8 cellular contexts compared by ENCODE assay signal in genomic region chr1:51519048-51519856, GRCh38. TPM values are rescaled to one million over a fixed set of nuclear protein-coding genes. Genes with fewer than 3 reads are reported as not detected.
DNase-seq lines count a peak whose midpoint lies in the region; ATAC-seq and TF ChIP-seq lines count a peak whose summit lies in the region.

Gene EPS15 (minus strand): TSS chr1:51519266. CDS start chr1:51519231, 35 bp downstream.

- POLR2A ChIA-PET in AG04449 (lab: Yijun Ruan, JAX), result interaction anchor here (1.3 kb wide), 1 partner anchor 13 kb away, joined by 3 read pairs; no protein-coding TSS in a partner anchor

- DNase-seq in AG04449 (ENCODE audit: low read depth, low spot score), result no peak
- DNase-seq in NCI-H446 (lab: John Stamatoyannopoulos, UW), result peak; percentile 68 to 88
- DNase-seq in activated CD4-positive, alpha-beta T cell treated with anti-CD3 and anti-CD28 coated beads for 4 hours, result peak; percentile 82 to 83
- DNase-seq in choroid plexus epithelial cell (ENCODE audit: low read depth), result peak; percentile 82
- no peak for DNase-seq in kidney epithelial cell (ENCODE audit: low read depth)
- peak; percentile 92 for DNase-seq in stimulated activated CD4-positive, alpha-beta T cell treated with anti-CD3 and anti-CD28 coated beads, Interleukin-15, amount 100 ng/mL, for 24 hours

- H3K4me3 ChIP-seq in AG04449 (ENCODE audit: low read depth, low read length) (peak within 1 kb of the TSS; percentile 79), choroid plexus epithelial cell (ENCODE audit: low read depth, low read length) (peak within 1 kb of the TSS; percentile 84), kidney epithelial cell (ENCODE audit: low read depth, low read length) (peak within 1 kb of the TSS; percentile 57)

- ATAC-seq in GM18868 (IDR thresholded peaks at IDR 0.05; ENCODE audit: unreplicated experiment), result peak; percentile 75
- peak; percentile 55 for ATAC-seq in HG03103 (IDR thresholded peaks at IDR 0.05; ENCODE audit: low read depth, unreplicated experiment)

- H3K27me3 ChIP-seq in kidney epithelial cell (ENCODE audit: control insufficient read depth, insufficient read depth, low read length), result no peaks in the 10 kb centered on the region

- no peaks in the 10 kb centered on the region for H3K36me3 ChIP-seq in kidney epithelial cell (ENCODE audit: control insufficient read depth, insufficient read depth, low read length)

- TF ChIP-seq CTCF in AG04449 (IDR thresholded peaks at IDR 0.05; ENCODE audit: insufficient read depth, low read length, missing control alignments) (no peak), choroid plexus epithelial cell (conservative IDR thresholded peaks at IDR 0.05; ENCODE audit: low read depth, low read length) (no peak), kidney epithelial cell (IDR thresholded peaks at IDR 0.05; ENCODE audit: insufficient read depth, low read length, poor library complexity, severe bottlenecking) (no peak)

- CTCF ChIA-PET in AG04449 (lab: Yijun Ruan, JAX), result interaction anchor here (1.1 to 7.1 kb wide), 2 partner anchors 14 to 249 kb away, joined by 3 to 68 read pairs; no protein-coding TSS in a partner anchor

RNA-seq across cellular contexts. Expression of gene EPS15, which starts in this region (rescaled TPM):
- 36.1 and 37.1 TPM in 2 replicates for total RNA-seq in kidney epithelial cell

Comparison
In these comparisons a context has a peak if more than half of its experiments do, and no peak if none do; other contexts are left out.
1. DNase-seq: peak in NCI-H446 (2 of 2), activated CD4-positive, alpha-beta T cell treated with anti-CD3 and anti-CD28 coated beads for 4 hours (2 of 2), choroid plexus epithelial cell (single experiment) and stimulated activated CD4-positive, alpha-beta T cell treated with anti-CD3 and anti-CD28 coated beads, Interleukin-15, amount 100 ng/mL, for 24 hours (single experiment); none in AG04449 (single experiment) and kidney epithelial cell (single experiment).
2. Peak in every context shown above with its lines, with median percentiles within 50 percentile points of each other: H3K4me3 ChIP-seq.